3 cellular contexts compared by ENCODE assay signal in the genomic region with DNA sequence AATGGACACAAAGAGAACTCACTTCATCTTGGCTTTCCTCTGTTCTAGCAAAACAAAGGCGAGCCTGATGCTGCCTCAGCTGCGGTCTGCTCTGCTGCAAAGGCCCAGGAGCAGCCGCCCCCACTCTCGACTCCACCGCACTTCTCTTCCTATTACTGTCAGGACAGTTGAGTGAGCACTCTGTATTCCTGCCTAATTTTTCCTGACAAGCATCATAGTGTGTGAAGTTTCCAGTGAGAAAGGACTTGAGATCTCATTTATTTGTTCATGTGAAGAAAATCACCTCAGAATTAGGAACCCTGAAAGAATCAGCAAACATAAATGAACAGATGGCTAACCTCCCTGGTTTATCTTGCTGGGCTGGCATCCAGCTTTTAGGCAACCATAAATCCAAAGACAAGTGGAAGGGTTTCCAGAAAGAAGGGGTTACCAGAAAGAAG.
TF ChIP-seq lines count a peak whose summit lies in the region.

No MANE protein-coding gene starts in this region.

TF ChIP-seq in liver, 16 proteins besides CTCF, POLR2A, EP300 and RAD21:
- TF ChIP-seq TAF1 (conservative IDR thresholded peaks at IDR 0.05) (no peak), HNF4A (conservative IDR thresholded peaks at IDR 0.05) (peak in 1 of 2 donors; percentile 11), RXRA (IDR thresholded peaks at IDR 0.05) (peak in 1 of 2 donors; percentile 7), HNF4G (IDR thresholded peaks at IDR 0.05) (no peak), YY1 (IDR thresholded peaks at IDR 0.05) (peak; percentile 67), JUND (IDR thresholded peaks at IDR 0.05) (no peak)

TF ChIP-seq in HepG2, 621 proteins besides CTCF, POLR2A, EP300 and RAD21:
- TF ChIP-seq ELF4 (CRISPR knock-in tag; IDR thresholded peaks at IDR 0.05; ENCODE audit: borderline replicate concordance): no peak
- no peak for TF ChIP-seq ZNF563 (CRISPR knock-in tag; IDR thresholded peaks at IDR 0.05)
- no peak for TF ChIP-seq TAF1 (CRISPR knock-in tag; IDR thresholded peaks at IDR 0.05)
- no peak for TF ChIP-seq ZNF224 (CRISPR knock-in tag; IDR thresholded peaks at IDR 0.05)
- no peak for TF ChIP-seq PTBP1 (IDR thresholded peaks at IDR 0.05; ENCODE audit: low read depth, low read length, poor library complexity, severe bottlenecking)
- TF ChIP-seq, protein P1, sequence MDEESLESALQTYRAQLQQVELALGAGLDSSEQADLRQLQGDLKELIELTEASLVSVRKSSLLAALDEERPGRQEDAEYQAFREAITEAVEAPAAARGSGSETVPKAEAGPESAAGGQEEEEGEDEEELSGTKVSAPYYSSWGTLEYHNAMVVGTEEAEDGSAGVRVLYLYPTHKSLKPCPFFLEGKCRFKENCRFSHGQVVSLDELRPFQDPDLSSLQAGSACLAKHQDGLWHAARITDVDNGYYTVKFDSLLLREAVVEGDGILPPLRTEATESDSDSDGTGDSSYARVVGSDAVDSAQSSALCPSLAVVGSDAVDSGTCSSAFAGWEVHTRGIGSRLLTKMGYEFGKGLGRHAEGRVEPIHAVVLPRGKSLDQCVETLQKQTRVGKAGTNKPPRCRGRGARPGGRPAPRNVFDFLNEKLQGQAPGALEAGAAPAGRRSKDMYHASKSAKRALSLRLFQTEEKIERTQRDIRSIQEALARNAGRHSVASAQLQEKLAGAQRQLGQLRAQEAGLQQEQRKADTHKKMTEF (CRISPR knock-in tag; IDR thresholded peaks at IDR 0.05): no peak
- TF ChIP-seq EHMT2 (IDR thresholded peaks at IDR 0.05; ENCODE audit: borderline replicate concordance, low read depth, low read length): no peak
- TF ChIP-seq, protein P2, sequence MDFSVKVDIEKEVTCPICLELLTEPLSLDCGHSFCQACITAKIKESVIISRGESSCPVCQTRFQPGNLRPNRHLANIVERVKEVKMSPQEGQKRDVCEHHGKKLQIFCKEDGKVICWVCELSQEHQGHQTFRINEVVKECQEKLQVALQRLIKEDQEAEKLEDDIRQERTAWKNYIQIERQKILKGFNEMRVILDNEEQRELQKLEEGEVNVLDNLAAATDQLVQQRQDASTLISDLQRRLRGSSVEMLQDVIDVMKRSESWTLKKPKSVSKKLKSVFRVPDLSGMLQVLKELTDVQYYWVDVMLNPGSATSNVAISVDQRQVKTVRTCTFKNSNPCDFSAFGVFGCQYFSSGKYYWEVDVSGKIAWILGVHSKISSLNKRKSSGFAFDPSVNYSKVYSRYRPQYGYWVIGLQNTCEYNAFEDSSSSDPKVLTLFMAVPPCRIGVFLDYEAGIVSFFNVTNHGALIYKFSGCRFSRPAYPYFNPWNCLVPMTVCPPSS (IDR thresholded peaks at IDR 0.05): no peak

TF ChIP-seq in SK-N-SH, 30 proteins besides CTCF, POLR2A, EP300 and RAD21:
- TF ChIP-seq TAF1 (IDR thresholded peaks at IDR 0.05; ENCODE audit: borderline replicate concordance, low read depth, low read length) (no peak; the same call in 1 of the 2 replicates), GABPA (IDR thresholded peaks at IDR 0.05; ENCODE audit: low read depth) (no peak), YY1 (IDR thresholded peaks at IDR 0.05; ENCODE audit: low read depth) (no peak), GATA2 (CRISPR knock-in tag; IDR thresholded peaks at IDR 0.05) (peak; percentile 36; the same call in 1 of the 2 replicates), NFIC (IDR thresholded peaks at IDR 0.05; ENCODE audit: borderline replicate concordance) (peak; percentile 82; the same call in 1 of the 2 replicates), EZH2phosphoT487 (IDR thresholded peaks at IDR 0.05; ENCODE audit: borderline replicate concordance, low read depth) (no peak), RCOR1 (IDR thresholded peaks at IDR 0.05; ENCODE audit: low read length) (no peak), FOSL2 (IDR thresholded peaks at IDR 0.05; ENCODE audit: borderline replicate concordance, low read depth) (no peak), RFX5 (IDR thresholded peaks at IDR 0.05; ENCODE audit: low read length) (no peak), POLR2AphosphoS5 (IDR thresholded peaks at IDR 0.05; ENCODE audit: low read depth, low read length) (no peak), RXRA (IDR thresholded peaks at IDR 0.05; ENCODE audit: borderline replicate concordance, low read depth) (no peak), FOXM1 (IDR thresholded peaks at IDR 0.05; ENCODE audit: low read depth) (no peak), MEF2A (IDR thresholded peaks at IDR 0.05; ENCODE audit: borderline replicate concordance, low read depth) (no peak), JUND (IDR thresholded peaks at IDR 0.05) (no peak), SMC3 (IDR thresholded peaks at IDR 0.05; ENCODE audit: low read depth, low read length) (no peak), ELF1 (IDR thresholded peaks at IDR 0.05) (no peak), CHD2 (IDR thresholded peaks at IDR 0.05; ENCODE audit: low read length, partially characterized antibody) (peak; percentile 14), TCF12 (IDR thresholded peaks at IDR 0.05) (peak; percentile 73), MXI1 (IDR thresholded peaks at IDR 0.05; ENCODE audit: low read depth, low read length) (no peak), FOXJ3 (CRISPR knock-in tag; IDR thresholded peaks at IDR 0.05) (no peak), SIN3A (IDR thresholded peaks at IDR 0.05; ENCODE audit: borderline replicate concordance, low read depth, low read length) (no peak), NRF1 (IDR thresholded peaks at IDR 0.05; ENCODE audit: low read depth, low read length) (no peak), TEAD4 (IDR thresholded peaks at IDR 0.05; ENCODE audit: borderline replicate concordance, insufficient read depth) (0 out of 2 replicates have a peak, but pooled peaks have one; percentile 26)
- TF ChIP-seq, protein P3, sequence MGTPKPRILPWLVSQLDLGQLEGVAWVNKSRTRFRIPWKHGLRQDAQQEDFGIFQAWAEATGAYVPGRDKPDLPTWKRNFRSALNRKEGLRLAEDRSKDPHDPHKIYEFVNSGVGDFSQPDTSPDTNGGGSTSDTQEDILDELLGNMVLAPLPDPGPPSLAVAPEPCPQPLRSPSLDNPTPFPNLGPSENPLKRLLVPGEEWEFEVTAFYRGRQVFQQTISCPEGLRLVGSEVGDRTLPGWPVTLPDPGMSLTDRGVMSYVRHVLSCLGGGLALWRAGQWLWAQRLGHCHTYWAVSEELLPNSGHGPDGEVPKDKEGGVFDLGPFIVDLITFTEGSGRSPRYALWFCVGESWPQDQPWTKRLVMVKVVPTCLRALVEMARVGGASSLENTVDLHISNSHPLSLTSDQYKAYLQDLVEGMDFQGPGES (IDR thresholded peaks at IDR 0.05; ENCODE audit: low read depth, low read length): no peak
- TF ChIP-seq, protein P4, sequence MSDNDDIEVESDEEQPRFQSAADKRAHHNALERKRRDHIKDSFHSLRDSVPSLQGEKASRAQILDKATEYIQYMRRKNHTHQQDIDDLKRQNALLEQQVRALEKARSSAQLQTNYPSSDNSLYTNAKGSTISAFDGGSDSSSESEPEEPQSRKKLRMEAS (IDR thresholded peaks at IDR 0.05; ENCODE audit: low read depth): no peak
- TF ChIP-seq, protein P5, sequence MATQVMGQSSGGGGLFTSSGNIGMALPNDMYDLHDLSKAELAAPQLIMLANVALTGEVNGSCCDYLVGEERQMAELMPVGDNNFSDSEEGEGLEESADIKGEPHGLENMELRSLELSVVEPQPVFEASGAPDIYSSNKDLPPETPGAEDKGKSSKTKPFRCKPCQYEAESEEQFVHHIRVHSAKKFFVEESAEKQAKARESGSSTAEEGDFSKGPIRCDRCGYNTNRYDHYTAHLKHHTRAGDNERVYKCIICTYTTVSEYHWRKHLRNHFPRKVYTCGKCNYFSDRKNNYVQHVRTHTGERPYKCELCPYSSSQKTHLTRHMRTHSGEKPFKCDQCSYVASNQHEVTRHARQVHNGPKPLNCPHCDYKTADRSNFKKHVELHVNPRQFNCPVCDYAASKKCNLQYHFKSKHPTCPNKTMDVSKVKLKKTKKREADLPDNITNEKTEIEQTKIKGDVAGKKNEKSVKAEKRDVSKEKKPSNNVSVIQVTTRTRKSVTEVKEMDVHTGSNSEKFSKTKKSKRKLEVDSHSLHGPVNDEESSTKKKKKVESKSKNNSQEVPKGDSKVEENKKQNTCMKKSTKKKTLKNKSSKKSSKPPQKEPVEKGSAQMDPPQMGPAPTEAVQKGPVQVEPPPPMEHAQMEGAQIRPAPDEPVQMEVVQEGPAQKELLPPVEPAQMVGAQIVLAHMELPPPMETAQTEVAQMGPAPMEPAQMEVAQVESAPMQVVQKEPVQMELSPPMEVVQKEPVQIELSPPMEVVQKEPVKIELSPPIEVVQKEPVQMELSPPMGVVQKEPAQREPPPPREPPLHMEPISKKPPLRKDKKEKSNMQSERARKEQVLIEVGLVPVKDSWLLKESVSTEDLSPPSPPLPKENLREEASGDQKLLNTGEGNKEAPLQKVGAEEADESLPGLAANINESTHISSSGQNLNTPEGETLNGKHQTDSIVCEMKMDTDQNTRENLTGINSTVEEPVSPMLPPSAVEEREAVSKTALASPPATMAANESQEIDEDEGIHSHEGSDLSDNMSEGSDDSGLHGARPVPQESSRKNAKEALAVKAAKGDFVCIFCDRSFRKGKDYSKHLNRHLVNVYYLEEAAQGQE (IDR thresholded peaks at IDR 0.05; ENCODE audit: low read depth, low read length): no peak
- TF ChIP-seq, protein P6, sequence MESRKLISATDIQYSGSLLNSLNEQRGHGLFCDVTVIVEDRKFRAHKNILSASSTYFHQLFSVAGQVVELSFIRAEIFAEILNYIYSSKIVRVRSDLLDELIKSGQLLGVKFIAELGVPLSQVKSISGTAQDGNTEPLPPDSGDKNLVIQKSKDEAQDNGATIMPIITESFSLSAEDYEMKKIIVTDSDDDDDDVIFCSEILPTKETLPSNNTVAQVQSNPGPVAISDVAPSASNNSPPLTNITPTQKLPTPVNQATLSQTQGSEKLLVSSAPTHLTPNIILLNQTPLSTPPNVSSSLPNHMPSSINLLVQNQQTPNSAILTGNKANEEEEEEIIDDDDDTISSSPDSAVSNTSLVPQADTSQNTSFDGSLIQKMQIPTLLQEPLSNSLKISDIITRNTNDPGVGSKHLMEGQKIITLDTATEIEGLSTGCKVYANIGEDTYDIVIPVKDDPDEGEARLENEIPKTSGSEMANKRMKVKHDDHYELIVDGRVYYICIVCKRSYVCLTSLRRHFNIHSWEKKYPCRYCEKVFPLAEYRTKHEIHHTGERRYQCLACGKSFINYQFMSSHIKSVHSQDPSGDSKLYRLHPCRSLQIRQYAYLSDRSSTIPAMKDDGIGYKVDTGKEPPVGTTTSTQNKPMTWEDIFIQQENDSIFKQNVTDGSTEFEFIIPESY (IDR thresholded peaks at IDR 0.05; ENCODE audit: borderline replicate concordance, low read depth): 0 out of 2 replicates have a peak, but pooled peaks have one; percentile 27
- TF ChIP-seq, protein P7, sequence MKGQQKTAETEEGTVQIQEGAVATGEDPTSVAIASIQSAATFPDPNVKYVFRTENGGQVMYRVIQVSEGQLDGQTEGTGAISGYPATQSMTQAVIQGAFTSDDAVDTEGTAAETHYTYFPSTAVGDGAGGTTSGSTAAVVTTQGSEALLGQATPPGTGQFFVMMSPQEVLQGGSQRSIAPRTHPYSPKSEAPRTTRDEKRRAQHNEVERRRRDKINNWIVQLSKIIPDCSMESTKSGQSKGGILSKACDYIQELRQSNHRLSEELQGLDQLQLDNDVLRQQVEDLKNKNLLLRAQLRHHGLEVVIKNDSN (IDR thresholded peaks at IDR 0.05; ENCODE audit: borderline replicate concordance, low read depth): no peak
- TF ChIP-seq, protein P8, sequence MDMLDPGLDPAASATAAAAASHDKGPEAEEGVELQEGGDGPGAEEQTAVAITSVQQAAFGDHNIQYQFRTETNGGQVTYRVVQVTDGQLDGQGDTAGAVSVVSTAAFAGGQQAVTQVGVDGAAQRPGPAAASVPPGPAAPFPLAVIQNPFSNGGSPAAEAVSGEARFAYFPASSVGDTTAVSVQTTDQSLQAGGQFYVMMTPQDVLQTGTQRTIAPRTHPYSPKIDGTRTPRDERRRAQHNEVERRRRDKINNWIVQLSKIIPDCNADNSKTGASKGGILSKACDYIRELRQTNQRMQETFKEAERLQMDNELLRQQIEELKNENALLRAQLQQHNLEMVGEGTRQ (IDR thresholded peaks at IDR 0.05; ENCODE audit: borderline replicate concordance, low read depth, low read length): no peak
- TF ChIP-seq, protein P9, sequence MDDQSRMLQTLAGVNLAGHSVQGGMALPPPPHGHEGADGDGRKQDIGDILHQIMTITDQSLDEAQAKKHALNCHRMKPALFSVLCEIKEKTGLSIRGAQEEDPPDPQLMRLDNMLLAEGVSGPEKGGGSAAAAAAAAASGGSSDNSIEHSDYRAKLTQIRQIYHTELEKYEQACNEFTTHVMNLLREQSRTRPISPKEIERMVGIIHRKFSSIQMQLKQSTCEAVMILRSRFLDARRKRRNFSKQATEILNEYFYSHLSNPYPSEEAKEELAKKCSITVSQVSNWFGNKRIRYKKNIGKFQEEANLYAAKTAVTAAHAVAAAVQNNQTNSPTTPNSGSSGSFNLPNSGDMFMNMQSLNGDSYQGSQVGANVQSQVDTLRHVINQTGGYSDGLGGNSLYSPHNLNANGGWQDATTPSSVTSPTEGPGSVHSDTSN (IDR thresholded peaks at IDR 0.05): peak; percentile 86
